ENCODE assay signal across 23 cellular contexts in the genomic region with DNA sequence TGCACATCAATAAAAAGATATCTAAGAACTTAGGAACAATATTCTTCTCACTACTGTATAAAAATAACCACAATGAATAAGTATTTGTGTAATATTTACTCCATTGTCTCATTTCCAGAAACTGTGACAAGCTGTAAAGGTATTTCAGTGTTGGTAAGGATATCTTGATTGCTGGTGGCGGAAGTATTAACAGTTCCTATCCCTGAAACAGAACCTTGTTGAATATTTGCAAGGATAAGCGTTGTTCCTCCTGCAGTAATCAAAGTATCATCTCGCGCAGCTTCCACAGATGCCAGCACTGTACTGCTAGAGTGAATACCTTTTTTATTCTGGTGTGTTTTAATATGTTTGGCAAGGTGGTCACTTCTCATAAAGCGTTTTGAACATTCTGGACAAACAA.
"Had no signal": no experiment of that assay in that cellular context is flagged by ENCODE, and none has a peak within 500 bp of the region (broad histone marks: within the 10 kb centered on the region; RNA-seq: fewer than 3 reads in every experiment).

No MANE protein-coding gene starts in this region.

- H2AFZ ChIP-seq: parathyroid adenoma had no signal

- H3K4me1 ChIP-seq: colonic mucosa, psoas muscle had no signal

- ATAC-seq: left cardiac atrium, left ventricle myocardium superior, psoas muscle, T-helper 17 cell had no signal

- H3K27ac ChIP-seq: colonic mucosa, parathyroid adenoma, psoas muscle, spleen, tibial nerve, WERI-Rb-1 had no signal

- DNase-seq: activated CD4-positive, alpha-beta memory T cell treated with anti-CD3 and anti-CD28 coated beads for 36 hours; activated CD4-positive, alpha-beta T cell treated with anti-CD3 and anti-CD28 coated beads, Interleukin-2, amount 10 ng/mL, durations not matched to agents 24 days and 14 days; activated CD4-positive, CD25-positive, alpha-beta regulatory T cell treated with anti-CD3 and anti-CD28 coated beads, Interleukin-2, amount 50 U/mL, for 72 hours; activated CD8-positive, alpha-beta memory T cell treated with anti-CD3 and anti-CD28 coated beads, Interleukin-2, amount 50 U/mL, for 4 hours; activated effector memory CD4-positive, alpha-beta T cell treated with anti-CD3 and anti-CD28 coated beads, Interleukin-2, amount 50 U/mL, for 16 hours; activated naive CD4-positive, alpha-beta T cell treated with anti-CD3 and anti-CD28 coated beads for 36 hours; activated naive CD8-positive, alpha-beta T cell treated with anti-CD3 and anti-CD28 coated beads, Interleukin-2, amount 10 ng/mL, durations not matched to agents 7 days and 5 days; activated T-cell treated with anti-CD3 and anti-CD28 coated beads, Interleukin-2, amount 50 U/mL, for 1 hour; amygdala; colonic mucosa; effector CD8-positive, alpha-beta T cell; foreskin fibroblast; left cardiac atrium; left ventricle myocardium superior; psoas muscle; spleen; stimulated activated CD4-positive, alpha-beta T cell treated with anti-CD3 and anti-CD28 coated beads, Interleukin-2, amount 100 ng/mL, for 48 hours; stimulated activated naive CD4-positive, alpha-beta T cell treated with Interleukin-2 at 50 U/mL for 16 hours; T-helper 17 cell; T1000; WERI-Rb-1 had no signal

- H3K9ac ChIP-seq: parathyroid adenoma had no signal

- H3K9me3 ChIP-seq: colonic mucosa, psoas muscle, spleen, tibial nerve had no signal

- H3K27me3 ChIP-seq: colonic mucosa, spleen, tibial nerve had no signal

- H3K4me3 ChIP-seq: colonic mucosa, psoas muscle, spleen, tibial nerve had no signal
